Comparison of ENCODE assay signal across 7 cellular contexts in the genomic region with DNA sequence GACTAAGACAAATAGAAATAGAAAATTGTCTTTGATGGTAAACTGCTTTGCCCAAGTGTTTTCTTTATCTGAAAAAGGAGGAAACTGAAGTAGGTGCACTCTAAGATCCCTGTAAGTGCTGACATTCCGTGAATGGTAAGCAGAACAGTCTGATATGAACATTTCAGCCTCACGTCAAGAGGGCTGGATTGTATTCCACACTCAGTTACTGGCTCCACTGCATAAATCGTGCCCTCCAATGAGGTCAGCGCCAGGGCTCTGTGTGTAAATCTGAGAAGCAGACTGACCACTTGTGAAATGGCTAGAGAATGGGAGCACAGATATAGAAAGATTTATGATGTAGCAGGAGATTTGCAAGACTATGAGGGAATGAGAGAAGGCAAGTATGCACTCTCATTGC.
"Had no signal": no experiment of that assay in that cellular context is flagged by ENCODE, and none has a peak within 500 bp of the region (broad histone marks: within the 10 kb centered on the region; RNA-seq: fewer than 3 reads in every experiment).

No MANE protein-coding gene starts in this region.

- DNase-seq: GM23248, GOT3, H7, HFFc6, IMR-90 had no signal

- H3K9me3 ChIP-seq: HAP-1 had no signal

- H3K36me3 ChIP-seq: HAP-1 had no signal

- H3K27ac ChIP-seq: GM23248 had no signal

- ATAC-seq: HCT116 had no signal

- H3K4me1 ChIP-seq: HAP-1 had no signal

- H3K4me3 ChIP-seq: GM23248, HAP-1 had no signal
